14 cellular contexts compared by ENCODE assay signal in the genomic region with DNA sequence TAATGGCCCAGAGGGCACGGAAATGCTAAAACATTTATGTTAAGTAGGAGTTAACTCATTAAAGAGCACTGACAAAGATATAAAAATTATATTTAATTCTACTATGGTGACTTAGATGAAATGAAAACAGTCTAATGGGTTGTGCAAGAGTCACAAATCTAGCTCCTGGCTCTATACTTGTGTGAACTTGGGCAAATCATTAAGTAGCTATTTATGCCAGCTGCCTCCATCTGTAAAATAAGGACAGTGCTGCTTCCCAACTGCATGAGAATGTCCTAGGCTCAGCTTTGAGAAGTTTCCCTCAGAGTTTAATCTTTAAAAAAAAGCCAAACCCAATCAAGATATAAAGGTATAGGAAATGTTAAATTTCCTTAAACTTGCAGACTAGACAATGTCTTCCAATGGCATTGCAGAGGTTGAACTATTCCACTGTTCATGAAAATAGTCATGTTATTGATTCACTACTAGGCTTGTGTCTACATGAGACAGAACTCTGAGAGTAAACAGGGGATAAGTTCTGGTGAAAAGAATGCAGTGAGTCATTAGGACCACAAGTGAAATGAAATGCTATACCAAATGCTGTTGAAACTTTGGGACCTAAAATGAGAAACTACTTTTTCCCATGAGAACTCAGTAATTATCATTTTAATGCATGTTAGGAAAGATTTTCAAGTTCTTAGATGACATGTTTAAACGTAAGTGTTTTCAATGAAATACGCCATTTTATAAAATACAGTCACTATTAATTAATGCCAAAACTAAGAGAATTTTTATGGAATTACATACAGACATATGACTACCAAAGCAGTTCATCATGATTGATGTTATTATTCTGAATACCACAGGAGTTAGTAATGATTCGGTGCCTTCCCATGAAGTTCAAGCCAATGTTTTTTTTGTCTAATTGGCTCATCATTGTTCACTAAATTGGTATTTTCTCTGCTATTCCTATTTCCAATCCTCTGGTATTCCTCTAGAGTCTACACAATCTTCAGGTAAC.
A peak's percentile ranks its signal among the peaks of the same experiment; 100 is the strongest.
DNase-seq lines count a peak whose midpoint lies in the region; ATAC-seq and TF ChIP-seq lines count a peak whose summit lies in the region.
"Had no signal": no experiment of that assay in that cellular context is flagged by ENCODE, and none has a peak within 500 bp of the region (broad histone marks: within the 10 kb centered on the region; RNA-seq: fewer than 3 reads in every experiment).

No MANE protein-coding gene starts in this region.

- H3K27me3 ChIP-seq in HL-60 (ENCODE audit: insufficient read depth, poor library complexity, severe bottlenecking) (no peaks in the 10 kb centered on the region), kidney epithelial cell (ENCODE audit: control insufficient read depth, insufficient read depth, low read length) (no peaks in the 10 kb centered on the region), A673 (replicated peaks; ENCODE audit: insufficient read depth, low read depth, low read length, poor library complexity) (no peaks in the 10 kb centered on the region)
- H3K27me3 ChIP-seq: MG63, upper lobe of left lung had no signal

- peak overlapping the region; percentile 49 for H3K4me3 Mint-ChIP-seq in activated T-helper 17 cell treated with anti-CD3 and anti-CD28 coated beads, Interleukin-2, amount 50 U/mL, for 72 hours
- H3K4me3 Mint-ChIP-seq: activated naive CD4-positive, alpha-beta T cell treated with anti-CD3 and anti-CD28 coated beads, Interleukin-2, amount 10 ng/mL, durations not matched to agents 7 days and 5 days had no signal

- peaks cover 7% of the 10 kb centered on the region for H3K4me1 ChIP-seq in A673 (ENCODE audit: insufficient read depth, low read length, poor library complexity, severe bottlenecking)

- CTCF ChIA-PET in AG04449 (lab: Yijun Ruan, JAX) (no interaction called here), A673 (lab: Charles Lee) (no interaction called here)

- H3K4me1 Mint-ChIP-seq in activated T-helper 17 cell treated with anti-CD3 and anti-CD28 coated beads, Interleukin-2, amount 50 U/mL, for 72 hours, result peaks cover 41% of the 10 kb centered on the region

- no peak overlapping the region for H3K4me3 ChIP-seq in AG04449 (ENCODE audit: low read depth, low read length)
- H3K4me3 ChIP-seq in HL-60 (replicated peaks; ENCODE audit: insufficient read depth, low read length), result no peak overlapping the region
- no peak overlapping the region for H3K4me3 ChIP-seq in kidney epithelial cell (ENCODE audit: low read depth, low read length)
- H3K4me3 ChIP-seq in A673 (ENCODE audit: low read depth, low read length, poor library complexity, severe bottlenecking), result no peak overlapping the region
- H3K4me3 ChIP-seq: MG63, SK-N-MC, upper lobe of left lung had no signal

- DNase-seq in AG04449 (ENCODE audit: low read depth, low spot score) (peak; percentile 87), HL-60 (ENCODE audit: low read depth in 1 of 2, low spot score in 1 of 2) (no peak), kidney epithelial cell (ENCODE audit: low read depth) (peak; percentile 77), A673 (ENCODE audit: low spot score) (no peak)
- no peak for DNase-seq in activated CD4-positive, CD25-positive, alpha-beta regulatory T cell (lab: John Stamatoyannopoulos, UW)
- DNase-seq: activated naive CD4-positive, alpha-beta T cell treated with anti-CD3 and anti-CD28 coated beads, Interleukin-2, amount 10 ng/mL, durations not matched to agents 7 days and 5 days; DMS79; MG63; small intestine; upper lobe of left lung had no signal

- no peaks in the 10 kb centered on the region for H3K27me3 Mint-ChIP-seq in activated T-helper 17 cell treated with anti-CD3 and anti-CD28 coated beads, Interleukin-2, amount 50 U/mL, for 72 hours
- H3K27me3 Mint-ChIP-seq: activated naive CD4-positive, alpha-beta T cell treated with anti-CD3 and anti-CD28 coated beads, Interleukin-2, amount 10 ng/mL, durations not matched to agents 7 days and 5 days had no signal

- peaks cover 92% of the 10 kb centered on the region for H3K36me3 Mint-ChIP-seq in activated T-helper 17 cell treated with anti-CD3 and anti-CD28 coated beads, Interleukin-2, amount 50 U/mL, for 72 hours (ENCODE audit: low read depth)

- no peaks in the 10 kb centered on the region for H3K9me3 Mint-ChIP-seq in activated T-helper 17 cell treated with anti-CD3 and anti-CD28 coated beads, Interleukin-2, amount 50 U/mL, for 72 hours
- H3K9me3 Mint-ChIP-seq: activated naive CD4-positive, alpha-beta T cell treated with anti-CD3 and anti-CD28 coated beads, Interleukin-2, amount 10 ng/mL, durations not matched to agents 7 days and 5 days had no signal

- peak overlapping the region; percentile 87 for H3K27ac Mint-ChIP-seq in activated T-helper 17 cell treated with anti-CD3 and anti-CD28 coated beads, Interleukin-2, amount 50 U/mL, for 72 hours
- H3K27ac Mint-ChIP-seq: activated naive CD4-positive, alpha-beta T cell treated with anti-CD3 and anti-CD28 coated beads, Interleukin-2, amount 10 ng/mL, durations not matched to agents 7 days and 5 days had no signal

- ATAC-seq in activated T-helper 17 cell treated with anti-CD3 and anti-CD28 coated beads, Interleukin-2, amount 50 U/mL, for 72 hours (replicated peaks), result peak; percentile 78
- ATAC-seq in HG02840 (IDR thresholded peaks at IDR 0.05; ENCODE audit: low FRiP score, unreplicated experiment), result no peak
- no peak for ATAC-seq in GM21390 (IDR thresholded peaks at IDR 0.05; ENCODE audit: unreplicated experiment)

- no peak for TF ChIP-seq CTCF in AG04449 (IDR thresholded peaks at IDR 0.05; ENCODE audit: insufficient read depth, low read length, missing control alignments)
- TF ChIP-seq CTCF in HL-60 (IDR thresholded peaks at IDR 0.05; ENCODE audit: insufficient read depth, low read length), result no peak
- no peak for TF ChIP-seq CTCF in kidney epithelial cell (IDR thresholded peaks at IDR 0.05; ENCODE audit: insufficient read depth, low read length, poor library complexity, severe bottlenecking)
- TF ChIP-seq CTCF in A673 (conservative IDR thresholded peaks at IDR 0.05; ENCODE audit: low read depth, low read length), result no peak

- intact Hi-C loops in A673 (cut with micrococcal nuclease; ENCODE audit: unreplicated experiment), result no loop called here

- POLR2A ChIA-PET in AG04449 (lab: Yijun Ruan, JAX) (no interaction called here), A673 (lab: Charles Lee; ENCODE audit: low non-redundant PET) (no interaction called here)

- no peaks in the 10 kb centered on the region for H3K36me3 ChIP-seq in kidney epithelial cell (ENCODE audit: control insufficient read depth, insufficient read depth, low read length)
- no peaks in the 10 kb centered on the region for H3K36me3 ChIP-seq in A673 (ENCODE audit: insufficient read depth, low read length, poor library complexity, severe bottlenecking)
- H3K36me3 ChIP-seq: upper lobe of left lung had no signal

- BruUV-seq in A673 (replicated peaks; lab: Mats Ljungman, UMichigan), result no TSS peak

- H3K9me3 ChIP-seq in A673 (ENCODE audit: low read depth, low read length, poor library complexity, severe bottlenecking), result no peaks in the 10 kb centered on the region
- H3K9me3 ChIP-seq: MG63, upper lobe of left lung had no signal

- H3K27ac ChIP-seq in HL-60 (replicated peaks), result 0 out of 2 replicates have a peak overlapping the region, but pooled peaks have one; percentile 13
- H3K27ac ChIP-seq in A673 (ENCODE audit: low read depth, low read length, poor library complexity, severe bottlenecking), result no peak overlapping the region
- H3K27ac ChIP-seq: SK-N-MC, upper lobe of left lung had no signal

Comparison
In these comparisons a context has a peak if more than half of its experiments do, and no peak if none do; other contexts are left out.
1. DNase-seq: peak in AG04449 (single experiment) and kidney epithelial cell (single experiment); none in HL-60 (0 of 2), activated CD4-positive, CD25-positive, alpha-beta regulatory T cell (0 of 4) and A673 (single experiment).